8 cellular contexts compared by ENCODE assay signal in the genomic region with DNA sequence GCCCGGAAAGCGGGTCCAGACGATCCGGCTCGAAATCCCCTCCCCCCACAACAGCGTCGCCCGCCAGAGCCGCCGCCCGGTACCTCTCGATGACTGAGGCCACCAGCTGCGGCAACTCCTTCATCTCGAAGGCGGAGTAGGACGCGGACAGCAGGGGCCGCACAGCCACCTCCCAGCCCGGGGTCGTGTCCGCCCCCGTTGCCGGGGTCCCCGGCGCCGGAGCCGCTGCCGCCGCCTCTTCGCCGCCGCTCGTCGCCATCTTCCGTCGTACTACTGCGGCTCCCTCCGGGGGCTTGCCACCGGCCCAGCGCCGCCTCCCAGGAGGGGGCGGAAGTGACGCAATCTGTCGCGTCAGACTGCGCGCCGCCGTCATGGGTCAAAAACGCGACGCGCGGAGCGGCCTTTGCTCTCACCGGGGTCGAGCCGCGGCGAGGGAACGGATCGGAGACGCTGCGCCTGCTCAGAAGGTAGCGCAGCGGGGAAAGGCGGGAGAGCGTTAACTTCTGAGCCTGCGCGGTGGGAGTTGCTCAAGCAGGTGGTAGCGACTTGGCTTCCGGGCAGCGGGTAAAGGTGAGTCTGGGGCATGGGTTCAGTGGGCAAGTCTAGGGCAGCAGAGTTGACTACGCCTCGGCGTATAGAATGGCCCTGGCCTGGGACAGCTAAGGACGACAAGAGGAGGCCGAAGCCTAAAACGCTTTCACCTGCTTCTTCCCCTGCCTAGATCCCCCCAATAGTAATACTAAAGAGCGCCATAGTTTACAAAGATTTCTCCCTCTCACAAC. TPM values are rescaled to one million over a fixed set of nuclear protein-coding genes. Genes with fewer than 3 reads are reported as not detected.
DNase-seq lines count a peak whose midpoint lies in the region; ATAC-seq and TF ChIP-seq lines count a peak whose summit lies in the region.

A gene (minus strand): TSS at position 277 of the 782 bp plus-strand sequence. CDS start 18 bp downstream, at position 259.

- H3K4me1 Mint-ChIP-seq in chondrocyte (ENCODE audit: low read depth) = peaks cover 56% of the 10 kb centered on the region

- no peaks in the 10 kb centered on the region for H3K36me3 ChIP-seq in kidney epithelial cell (ENCODE audit: control insufficient read depth, insufficient read depth, low read length)

- peak within 1 kb of the TSS; percentile 95 for H3K4me3 ChIP-seq in kidney epithelial cell (ENCODE audit: low read depth, low read length)

- H3K9me3 Mint-ChIP-seq in chondrocyte (ENCODE audit: low read depth) = no peaks in the 10 kb centered on the region

- peak within 1 kb of the TSS; percentile 100 for H3K27ac Mint-ChIP-seq in chondrocyte (ENCODE audit: unreplicated experiment)

- TF ChIP-seq POLR2A in GM19099 (IDR thresholded peaks at IDR 0.05; ENCODE audit: extremely low read depth, insufficient read length, low read depth) = peak; percentile 91

- no peaks in the 10 kb centered on the region for H3K27me3 ChIP-seq in kidney epithelial cell (ENCODE audit: control insufficient read depth, insufficient read depth, low read length)

- DNase-seq in AG20443 (ENCODE audit: low spot score) = peak; percentile 97
- peak; percentile 96 for DNase-seq in NCI-H510A (lab: John Stamatoyannopoulos, UW)
- peak; percentile 93 to 96 for DNase-seq in activated CD4-positive, alpha-beta T cell treated with anti-CD3 and anti-CD28 coated beads for 24 hours (ENCODE audit: low read depth in 2 of 2)
- peak; percentile 96 for DNase-seq in chondrocyte (ENCODE audit: low spot score)
- DNase-seq in kidney epithelial cell (ENCODE audit: low read depth) = peak; percentile 76
- peak; percentile 95 to 96 for DNase-seq in stimulated activated CD4-positive, alpha-beta T cell treated with anti-CD3 and anti-CD28 coated beads, Interleukin-15, amount 100 ng/mL, for 48 hours (ENCODE audit: low read depth in 2 of 2)

- peak within 1 kb of the TSS; percentile 95 for H3K4me3 Mint-ChIP-seq in chondrocyte (ENCODE audit: unreplicated experiment)

- TF ChIP-seq CTCF in chondrocyte (IDR thresholded peaks at IDR 0.05) (peak; percentile 29), kidney epithelial cell (IDR thresholded peaks at IDR 0.05; ENCODE audit: insufficient read depth, low read length, poor library complexity, severe bottlenecking) (no peak)

- no peaks in the 10 kb centered on the region for H3K27me3 Mint-ChIP-seq in chondrocyte (ENCODE audit: low read depth)

- H3K36me3 Mint-ChIP-seq in chondrocyte (ENCODE audit: low read depth) = peaks cover 2% of the 10 kb centered on the region

- ATAC-seq in HG03432 (IDR thresholded peaks at IDR 0.05; ENCODE audit: unreplicated experiment) = peak; percentile 87

RNA-seq across cellular contexts. Expression of the gene that starts here (rescaled TPM):
- 133 to 144 TPM (median 135 TPM) in 3 replicates for total RNA-seq in chondrocyte
- 125 and 128 TPM in 2 replicates for total RNA-seq in kidney epithelial cell

Comparison
In these comparisons a context has a peak if more than half of its experiments do, and no peak if none do; other contexts are left out.
1. Peak in every context shown above with its lines: DNase-seq, ATAC-seq and H3K4me3 ChIP-seq.